8 cellular contexts compared by ENCODE assay signal in genomic region chr22:49934144-49934890, GRCh38. TPM values are rescaled to one million over a fixed set of nuclear protein-coding genes. Genes with fewer than 3 reads are reported as not detected.
A peak's percentile ranks its signal among the peaks of the same experiment; 100 is the strongest.
DNase-seq lines count a peak whose midpoint lies in the region; ATAC-seq and TF ChIP-seq lines count a peak whose summit lies in the region.

No MANE protein-coding gene starts in this region.

- peak overlapping the region; percentile 73 for H3K4me3 ChIP-seq in GM06990 (replicated peaks; ENCODE audit: low read depth, low read length)
- H3K4me3 ChIP-seq in lung, result peak overlapping the region; percentile 50
- peak overlapping the region; percentile 37 for H3K4me3 ChIP-seq in urinary bladder (ENCODE audit: low read depth, low read length)

- H3K9me3 ChIP-seq in lung (ENCODE audit: control insufficient read depth in 2 of 2, insufficient read depth in 1 of 2, low read length in 1 of 2), result no peaks in the 10 kb centered on the region

- DNase-seq in GM06990 (ENCODE audit: extremely low read depth, insufficient read length) (no peak), OCI-M1 (lab: John Stamatoyannopoulos, UW) (peak; percentile 15), caudate nucleus (lab: John Stamatoyannopoulos, UW) (peak in 12 of 61 donors; percentile 12 to 50 (median 23)), lung (ENCODE audit: low spot score) (peak; percentile 80), DMS114 treated with DMSO at 0.1 percent for 48 hours (lab: John Stamatoyannopoulos, UW; ENCODE audit: unreplicated experiment) (no peak)
- DNase-seq in activated CD4-positive, CD25-positive, alpha-beta regulatory T cell (lab: John Stamatoyannopoulos, UW), result no peak

- TF ChIP-seq CTCF in GM06990 (IDR thresholded peaks at IDR 0.05; ENCODE audit: insufficient read depth, low read length, poor library complexity, severe bottlenecking) (no peak), lung (IDR thresholded peaks at IDR 0.05; ENCODE audit: control extremely low read depth, extremely low read depth) (no peak)

- no peaks in the 10 kb centered on the region for H3K36me3 ChIP-seq in GM06990 (ENCODE audit: control insufficient read depth, insufficient read depth, low read length)
- no peaks in the 10 kb centered on the region for H3K36me3 ChIP-seq in lung (ENCODE audit: control insufficient read depth in 2 of 2, insufficient read depth in 2 of 2, low read length in 2 of 2)
- H3K36me3 ChIP-seq in urinary bladder (ENCODE audit: insufficient read depth), result no peaks in the 10 kb centered on the region

- peak overlapping the region; percentile 67 for H3K27ac ChIP-seq in caudate nucleus (ENCODE audit: low read depth, low read length)
- peak overlapping the region; percentile 98 to 99 for H3K27ac ChIP-seq in lung (ENCODE audit: low read depth in 1 of 2, low read length in 1 of 2)
- H3K27ac ChIP-seq in urinary bladder (ENCODE audit: low read depth), result peak overlapping the region; percentile 82

- ATAC-seq in lung (ENCODE audit: insufficient read depth, low FRiP score), result peak; percentile 13
- no peak for ATAC-seq in GM21515 (IDR thresholded peaks at IDR 0.05; ENCODE audit: unreplicated experiment)

- H3K4me1 ChIP-seq in lung (ENCODE audit: control insufficient read depth in 2 of 2, insufficient read depth in 2 of 2, low read length in 2 of 2), result peaks cover 3 to 24% of the 10 kb centered on the region in 2 donors
- peaks cover 1% of the 10 kb centered on the region for H3K4me1 ChIP-seq in urinary bladder (ENCODE audit: insufficient read depth)

- WGBS in lung, 2 donors, result 26 to 34% methylated on average over 19 to 24 of the region's 24 CpGs
- 73% methylated on average over 24 of the region's 24 CpGs for WGBS in urinary bladder

- H3K27me3 ChIP-seq in GM06990 (replicated peaks; ENCODE audit: control insufficient read depth, insufficient read depth, low read length) (no peaks in the 10 kb centered on the region), lung (ENCODE audit: control insufficient read depth, insufficient read depth) (no peaks in the 10 kb centered on the region)

RNA-seq across cellular contexts. Expression of gene CRELD2, which starts 15.9 kb away (rescaled TPM):
- 100 to 1,000 TPM in 1 of 2 donors, 10 to 100 TPM in 1; 18.7 to 106 TPM for total RNA-seq in lung
- 100 to 1,000 TPM in 1 of 2 donors, 10 to 100 TPM in 1; 37.9 to 110 TPM for polyA plus RNA-seq in lung
- 19.3 TPM for total RNA-seq in urinary bladder
- polyA plus RNA-seq in urinary bladder, result 37.3 TPM

RNA-seq across cellular contexts. Expression of gene ALG12, which starts 16.1 kb away (rescaled TPM):
- 10 to 100 TPM; 17.6 to 33.9 TPM for total RNA-seq in lung
- 10 to 100 TPM; 13.6 to 15.6 TPM for polyA plus RNA-seq in lung
- 20.4 TPM for total RNA-seq in urinary bladder
- 18.5 TPM for polyA plus RNA-seq in urinary bladder

RNA-seq across cellular contexts. Expression of gene PIM3, which starts 26.3 kb away (rescaled TPM):
- total RNA-seq in lung, result 100 to 1,000 TPM; 131 to 132 TPM
- polyA plus RNA-seq in lung, result 100 to 1,000 TPM in 1 of 2 donors, 10 to 100 TPM in 1; 99.0 to 238 TPM
- 17.1 TPM for total RNA-seq in urinary bladder
- polyA plus RNA-seq in urinary bladder, result 74.5 TPM

Comparison
In these comparisons a context has a peak if more than half of its experiments do, and no peak if none do; other contexts are left out.
1. DNase-seq: peak in OCI-M1 (single experiment) and lung (single experiment); none in GM06990 (single experiment), DMS114 treated with DMSO at 0.1 percent for 48 hours (single experiment) and activated CD4-positive, CD25-positive, alpha-beta regulatory T cell (0 of 4).
2. Peak in every context shown above with its lines, with median percentiles within 50 percentile points of each other: H3K4me3 ChIP-seq and H3K27ac ChIP-seq.